ENCODE assay signal across 8 cellular contexts in the genomic region with DNA sequence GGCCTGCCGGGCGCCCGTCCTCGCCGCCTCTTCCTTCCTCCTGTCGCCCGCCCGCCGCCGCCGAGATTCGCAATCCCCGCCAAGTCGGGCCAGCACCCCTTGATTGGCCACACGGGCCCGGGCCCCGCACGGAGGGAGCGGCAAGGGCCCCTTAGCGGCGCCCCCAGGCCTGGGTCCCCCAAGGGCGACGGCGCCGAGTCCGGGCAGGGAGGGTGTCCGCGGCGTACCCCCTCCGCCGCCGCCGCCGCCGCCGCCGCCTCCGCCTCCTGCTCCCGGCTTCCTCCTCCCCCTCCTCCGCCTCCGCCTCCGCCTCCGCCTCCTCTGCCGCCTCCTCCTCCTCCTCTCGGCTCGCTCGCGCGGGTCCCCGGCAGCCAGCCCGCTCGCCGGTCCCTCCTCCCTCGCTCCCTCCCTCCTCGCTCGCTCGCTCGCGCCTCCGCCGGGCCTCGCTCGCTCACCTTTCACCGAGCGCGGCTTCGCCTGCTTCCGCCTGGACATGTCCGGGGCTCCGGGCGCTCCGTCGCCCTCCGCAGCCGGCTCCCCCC. TPM values are rescaled to one million over a fixed set of nuclear protein-coding genes. Genes with fewer than 3 reads are reported as not detected.
A peak's percentile ranks its signal among the peaks of the same experiment; 100 is the strongest.
DNase-seq lines count a peak whose midpoint lies in the region; ATAC-seq and TF ChIP-seq lines count a peak whose summit lies in the region.

No MANE protein-coding gene starts in this region.

- in situ Hi-C loops in GM13976 (cut with MboI; ENCODE audit: low sequenced_read_pairs, unreplicated experiment): no loop called here

- DNase-seq in GM13976 (ENCODE audit: low spot score) (peak; percentile 80), NCI-H2196 treated with DMSO at 0.1 percent for 48 hours (lab: John Stamatoyannopoulos, UW; ENCODE audit: unreplicated experiment) (peak; percentile 10), left lobe of liver (ENCODE audit: low spot score) (peak; percentile 88), DMS153 treated with DMSO at 0.1 percent for 48 hours (lab: John Stamatoyannopoulos, UW; ENCODE audit: unreplicated experiment) (no peak)
- peak; percentile 92 for DNase-seq in activated CD4-positive, alpha-beta T cell treated with anti-CD3 and anti-CD28 coated beads, Interleukin-2, amount 10 ng/mL, durations not matched to agents 24 days and 14 days
- peak; percentile 32 for DNase-seq in stimulated activated CD4-positive, alpha-beta T cell treated with anti-CD3 and anti-CD28 coated beads, Interleukin-4, amount 100 ng/mL, for 24 hours

- H3K9me3 Mint-ChIP-seq in activated CD4-positive, alpha-beta T cell treated with anti-CD3 and anti-CD28 coated beads, Interleukin-2, amount 10 ng/mL, durations not matched to agents 24 days and 14 days: no peaks in the 10 kb centered on the region
- H3K9me3 Mint-ChIP-seq in dendritic cell treated with granulocyte-macrophage colony-stimulating factor and Interleukin-4, amounts not matched to agents 40 ng/mL and 50 ng/mL, for 4 days: no peaks in the 10 kb centered on the region

- peak; percentile 65 for ATAC-seq in HG02870 (IDR thresholded peaks at IDR 0.05; ENCODE audit: unreplicated experiment)
- ATAC-seq in left lobe of liver: peak; percentile 84

- H3K27ac Mint-ChIP-seq in activated CD4-positive, alpha-beta T cell treated with anti-CD3 and anti-CD28 coated beads, Interleukin-2, amount 10 ng/mL, durations not matched to agents 24 days and 14 days: no peak overlapping the region
- no peak overlapping the region for H3K27ac Mint-ChIP-seq in dendritic cell treated with granulocyte-macrophage colony-stimulating factor and Interleukin-4, amounts not matched to agents 40 ng/mL and 50 ng/mL, for 4 days

- no peak for TF ChIP-seq CTCF in GM13976 (IDR thresholded peaks at IDR 0.05; ENCODE audit: borderline replicate concordance, control extremely low read depth, extremely low read depth, insufficient read depth, missing control alignments)

- H3K4me3 Mint-ChIP-seq in activated CD4-positive, alpha-beta T cell treated with anti-CD3 and anti-CD28 coated beads, Interleukin-2, amount 10 ng/mL, durations not matched to agents 24 days and 14 days: peak overlapping the region; percentile 61
- peak overlapping the region; percentile 73 for H3K4me3 Mint-ChIP-seq in dendritic cell treated with granulocyte-macrophage colony-stimulating factor and Interleukin-4, amounts not matched to agents 40 ng/mL and 50 ng/mL, for 4 days

- intact Hi-C loops in activated CD4-positive, alpha-beta T cell treated with anti-CD3 and anti-CD28 coated beads, Interleukin-2, amount 10 ng/mL, durations not matched to agents 24 days and 14 days (cut with micrococcal nuclease): loop anchor here (5.0 kb wide), 1 partner anchor 212 kb away; a partner anchor contains a TSS
- intact Hi-C loops in dendritic cell treated with granulocyte-macrophage colony-stimulating factor and Interleukin-4, amounts not matched to agents 40 ng/mL and 50 ng/mL, for 4 days (cut with micrococcal nuclease): no loop called here

- H3K4me1 Mint-ChIP-seq in activated CD4-positive, alpha-beta T cell treated with anti-CD3 and anti-CD28 coated beads, Interleukin-2, amount 10 ng/mL, durations not matched to agents 24 days and 14 days: peaks cover 3% of the 10 kb centered on the region
- H3K4me1 Mint-ChIP-seq in dendritic cell treated with granulocyte-macrophage colony-stimulating factor and Interleukin-4, amounts not matched to agents 40 ng/mL and 50 ng/mL, for 4 days (ENCODE audit: low read depth): peaks cover 18% of the 10 kb centered on the region

- peaks cover 2% of the 10 kb centered on the region for H3K36me3 Mint-ChIP-seq in activated CD4-positive, alpha-beta T cell treated with anti-CD3 and anti-CD28 coated beads, Interleukin-2, amount 10 ng/mL, durations not matched to agents 24 days and 14 days (ENCODE audit: low read depth)
- no peaks in the 10 kb centered on the region for H3K36me3 Mint-ChIP-seq in dendritic cell treated with granulocyte-macrophage colony-stimulating factor and Interleukin-4, amounts not matched to agents 40 ng/mL and 50 ng/mL, for 4 days (ENCODE audit: low read depth)

- peaks cover 51% of the 10 kb centered on the region for H3K27me3 Mint-ChIP-seq in activated CD4-positive, alpha-beta T cell treated with anti-CD3 and anti-CD28 coated beads, Interleukin-2, amount 10 ng/mL, durations not matched to agents 24 days and 14 days
- peaks cover 76% of the 10 kb centered on the region for H3K27me3 Mint-ChIP-seq in dendritic cell treated with granulocyte-macrophage colony-stimulating factor and Interleukin-4, amounts not matched to agents 40 ng/mL and 50 ng/mL, for 4 days

RNA-seq across cellular contexts. Expression of a gene that starts 0.6 kb away (rescaled TPM):
- not detected in 2 replicates for total RNA-seq in activated CD4-positive, alpha-beta T cell treated with anti-CD3 and anti-CD28 coated beads, Interleukin-2, amount 10 ng/mL, durations not matched to agents 24 days and 14 days
- total RNA-seq in left lobe of liver: 2.0 TPM
